Comparison of ENCODE assay signal across 14 cellular contexts in genomic region chr2:219832904-219833303, GRCh38.
DNase-seq lines count a peak whose midpoint lies in the region; ATAC-seq and TF ChIP-seq lines count a peak whose summit lies in the region.
"Had no signal": no experiment of that assay in that cellular context is flagged by ENCODE, and none has a peak within 500 bp of the region (broad histone marks: within the 10 kb centered on the region; RNA-seq: fewer than 3 reads in every experiment).

No MANE protein-coding gene starts in this region.

- no peak overlapping the region for H4K91ac ChIP-seq in trophoblast cell (ENCODE audit: low read depth, low read length)

- H4K8ac ChIP-seq in mesendoderm (ENCODE audit: low read depth, low read length) (no peak overlapping the region), trophoblast cell (ENCODE audit: low read depth, low read length) (no peak overlapping the region)

- H3K4me1 ChIP-seq in mesendoderm (ENCODE audit: control insufficient read depth, low read depth, low read length) = no peaks in the 10 kb centered on the region
- H3K4me1 ChIP-seq in trophoblast cell (ENCODE audit: control insufficient read depth in 1 of 2, insufficient read depth in 2 of 2, low read length in 2 of 2) = no peaks in the 10 kb centered on the region
- H3K4me1 ChIP-seq in Caco-2 = no peaks in the 10 kb centered on the region

- no peak for TF ChIP-seq CTCF in natural killer cell (IDR thresholded peaks at IDR 0.05)
- no peak for TF ChIP-seq CTCF in Caco-2 (IDR thresholded peaks at IDR 0.05; ENCODE audit: insufficient read depth in 1 of 2, low read depth in 1 of 2, low read length in 1 of 2, severe bottlenecking in 1 of 2, unreplicated experiment in 1 of 2)

- H3K27me3 Mint-ChIP-seq in natural killer cell treated with Interleukin-12 subunit alpha and Interleukin-12 subunit beta and Interleukin-15 and Interleukin-18, amount 100 ng/mL, for 72 hours = peaks cover 3 to 14% of the 10 kb centered on the region in 2 donors
- H3K27me3 Mint-ChIP-seq in natural killer cell (ENCODE audit: low read depth in 2 of 2) = no peaks in the 10 kb centered on the region
- peaks cover 23% of the 10 kb centered on the region for H3K27me3 Mint-ChIP-seq in Caco-2 (ENCODE audit: insufficient read depth, unreplicated experiment)

- no peak overlapping the region for H2AK5ac ChIP-seq in mesendoderm (ENCODE audit: low read length)
- H2AK5ac ChIP-seq in trophoblast cell (ENCODE audit: low read length) = no peak overlapping the region

- H2BK5ac ChIP-seq in mesendoderm (ENCODE audit: low read length) (no peak overlapping the region), trophoblast cell (ENCODE audit: low read depth, low read length, poor library complexity) (no peak overlapping the region)

- peaks cover 3% of the 10 kb centered on the region for H3K9me3 ChIP-seq in trophoblast cell (ENCODE audit: insufficient read depth, low read depth, low read length)
- H3K9me3 ChIP-seq in Caco-2 = no peaks in the 10 kb centered on the region

- H3K14ac ChIP-seq in trophoblast cell (ENCODE audit: low read length) = no peak overlapping the region

- H3K18ac ChIP-seq in mesendoderm (ENCODE audit: low read length) (no peak overlapping the region), trophoblast cell (ENCODE audit: low read length) (no peak overlapping the region)

- H2AFZ ChIP-seq in trophoblast cell (ENCODE audit: insufficient read depth, low read length, poor library complexity) = no peak overlapping the region
- H2AFZ ChIP-seq: GM23248 had no signal

- intact Hi-C loops in natural killer cell (cut with micrococcal nuclease) (no loop called here), Caco-2 (cut with micrococcal nuclease; ENCODE audit: unreplicated experiment) (no loop called here)

- H2BK120ac ChIP-seq in mesendoderm (ENCODE audit: low read depth, low read length) = no peak overlapping the region
- no peak overlapping the region for H2BK120ac ChIP-seq in trophoblast cell (ENCODE audit: insufficient read depth, low read length, poor library complexity)

- no peak overlapping the region for H3K27ac Mint-ChIP-seq in natural killer cell treated with Interleukin-12 subunit alpha and Interleukin-12 subunit beta and Interleukin-15 and Interleukin-18, amount 100 ng/mL, for 72 hours
- H3K27ac Mint-ChIP-seq in natural killer cell (no peak overlapping the region), Caco-2 (ENCODE audit: unreplicated experiment) (no peak overlapping the region)
- H3K27ac Mint-ChIP-seq: CD4-positive, alpha-beta memory T cell had no signal

- no peak overlapping the region for H3K4me3 ChIP-seq in mesendoderm (ENCODE audit: low read length)
- peak overlapping the region; percentile 7 for H3K4me3 ChIP-seq in trophoblast cell (ENCODE audit: low read depth, low read length)
- H3K4me3 ChIP-seq in Caco-2 (ENCODE audit: low read depth, low read length) = no peak overlapping the region
- H3K4me3 ChIP-seq: GM23248 had no signal

- WGBS in mesendoderm (ENCODE audit: extremely low coverage, insufficient coverage, low lambda C conversion rate) = no CpG with 5 or more reads among the region's 1 CpG
- WGBS in trophoblast cell (ENCODE audit: extremely low coverage, insufficient coverage, insufficient read length) = no CpG with 5 or more reads among the region's 1 CpG

- no peaks in the 10 kb centered on the region for H3K36me3 Mint-ChIP-seq in natural killer cell treated with Interleukin-12 subunit alpha and Interleukin-12 subunit beta and Interleukin-15 and Interleukin-18, amount 100 ng/mL, for 72 hours
- no peaks in the 10 kb centered on the region for H3K36me3 Mint-ChIP-seq in natural killer cell
- no peaks in the 10 kb centered on the region for H3K36me3 Mint-ChIP-seq in Caco-2 (ENCODE audit: insufficient read depth, unreplicated experiment)
- H3K36me3 Mint-ChIP-seq: CD4-positive, alpha-beta memory T cell had no signal

- POLR2A ChIA-PET in Caco-2 (lab: Charles Lee) = no interaction called here

- H3K9me3 Mint-ChIP-seq in natural killer cell treated with Interleukin-12 subunit alpha and Interleukin-12 subunit beta and Interleukin-15 and Interleukin-18, amount 100 ng/mL, for 72 hours = peaks cover 3% of the 10 kb centered on the region
- H3K9me3 Mint-ChIP-seq in natural killer cell = peaks cover 0 to 2% of the 10 kb centered on the region in 2 donors
- H3K9me3 Mint-ChIP-seq in Caco-2 (ENCODE audit: unreplicated experiment) = no peaks in the 10 kb centered on the region

- H4K5ac ChIP-seq in mesendoderm (ENCODE audit: low read length) = no peak overlapping the region

- no peaks in the 10 kb centered on the region for H3K4me1 Mint-ChIP-seq in natural killer cell treated with Interleukin-12 subunit alpha and Interleukin-12 subunit beta and Interleukin-15 and Interleukin-18, amount 100 ng/mL, for 72 hours (ENCODE audit: low read depth in 2 of 2)
- H3K4me1 Mint-ChIP-seq in natural killer cell = no peaks in the 10 kb centered on the region
- H3K4me1 Mint-ChIP-seq in Caco-2 (ENCODE audit: low read depth, unreplicated experiment) = no peaks in the 10 kb centered on the region
- H3K4me1 Mint-ChIP-seq: CD4-positive, alpha-beta memory T cell had no signal

- no peaks in the 10 kb centered on the region for H3K79me2 ChIP-seq in mesendoderm (ENCODE audit: control insufficient read depth, insufficient read depth, low read length)
- H3K79me2 ChIP-seq in trophoblast cell (ENCODE audit: control insufficient read depth, insufficient read depth, low read length, poor library complexity) = no peaks in the 10 kb centered on the region

- no peak overlapping the region for H2BK12ac ChIP-seq in trophoblast cell (ENCODE audit: low read length)

- H3K4ac ChIP-seq in mesendoderm (ENCODE audit: low read depth, low read length) = no peak overlapping the region
- no peak overlapping the region for H3K4ac ChIP-seq in trophoblast cell (ENCODE audit: low read depth, low read length)

- no peak overlapping the region for H3K4me3 Mint-ChIP-seq in natural killer cell treated with Interleukin-12 subunit alpha and Interleukin-12 subunit beta and Interleukin-15 and Interleukin-18, amount 100 ng/mL, for 72 hours
- H3K4me3 Mint-ChIP-seq in natural killer cell (no peak overlapping the region), Caco-2 (ENCODE audit: unreplicated experiment) (no peak overlapping the region)
- H3K4me3 Mint-ChIP-seq: CD4-positive, alpha-beta memory T cell had no signal

- H3K27me3 ChIP-seq in mesendoderm (ENCODE audit: insufficient read depth, low read length, poor library complexity) (no peaks in the 10 kb centered on the region), trophoblast cell (ENCODE audit: insufficient read depth, low read length) (no peaks in the 10 kb centered on the region), Caco-2 (replicated peaks; ENCODE audit: control insufficient read depth, insufficient read depth, low read length) (peaks cover 2% of the 10 kb centered on the region; the same call in 1 of the 2 replicates)

- H2BK15ac ChIP-seq in mesendoderm (replicated peaks; ENCODE audit: low read depth) = no peak overlapping the region

- CTCF ChIA-PET in Caco-2 (lab: Charles Lee) = no interaction called here

- no peak for DNase-seq in natural killer cell treated with Interleukin-12 subunit alpha and Interleukin-12 subunit beta and Interleukin-15 and Interleukin-18, amount 100 ng/mL, for 72 hours (ENCODE audit: low spot score)
- DNase-seq in natural killer cell = no peak
- no peak for DNase-seq in mesendoderm
- no peak for DNase-seq in trophoblast cell
- no peak for DNase-seq in Caco-2
- DNase-seq: C1 segment of cervical spinal cord; CD4-positive, alpha-beta memory T cell; COR-L47; DMS153; DND-41; GM23248; H7; HCEC 1CT had no signal

- H3K9ac ChIP-seq in mesendoderm (ENCODE audit: low read length) = no peak overlapping the region
- no peak overlapping the region for H3K9ac ChIP-seq in trophoblast cell (ENCODE audit: low read length)
- H3K9ac ChIP-seq: GM23248 had no signal

- ATAC-seq in natural killer cell treated with Interleukin-12 subunit alpha and Interleukin-12 subunit beta and Interleukin-15 and Interleukin-18, amount 100 ng/mL, for 72 hours = peak; percentile 5 to 60
- no peak for ATAC-seq in natural killer cell
- ATAC-seq in GM18907 (IDR thresholded peaks at IDR 0.05; ENCODE audit: unreplicated experiment) = no peak

- no peak overlapping the region for H3K27ac ChIP-seq in mesendoderm (ENCODE audit: low read depth, low read length)
- H3K27ac ChIP-seq in trophoblast cell (ENCODE audit: low read depth, low read length) = no peak overlapping the region
- H3K27ac ChIP-seq: GM23248 had no signal

- no peak overlapping the region for H4K12ac ChIP-seq in trophoblast cell (ENCODE audit: low read depth, low read length)

- H3K4me2 ChIP-seq in mesendoderm (ENCODE audit: low read length) (no peak overlapping the region), trophoblast cell (ENCODE audit: low read length) (no peak overlapping the region)

- no peak overlapping the region for H3K23ac ChIP-seq in mesendoderm (ENCODE audit: low read length)
- H3K23ac ChIP-seq in trophoblast cell (ENCODE audit: low read length) = no peak overlapping the region

- H3K36me3 ChIP-seq in mesendoderm (ENCODE audit: control insufficient read depth, insufficient read depth, low read length) (no peaks in the 10 kb centered on the region), trophoblast cell (ENCODE audit: control insufficient read depth in 1 of 2, insufficient read depth in 2 of 2, low read length in 2 of 2) (no peaks in the 10 kb centered on the region), Caco-2 (ENCODE audit: control insufficient read depth, insufficient read depth, low read length) (no peaks in the 10 kb centered on the region)

- no TSS peak for BruUV-seq in Caco-2 (replicated peaks; lab: Mats Ljungman, UMichigan)

- H3K79me1 ChIP-seq in mesendoderm (ENCODE audit: low read length) = no peaks in the 10 kb centered on the region
- H3K79me1 ChIP-seq in trophoblast cell (ENCODE audit: low read length) = no peaks in the 10 kb centered on the region

- peak overlapping the region; percentile 47 for H3K56ac ChIP-seq in mesendoderm (ENCODE audit: low read length)

Comparison
In these comparisons a context has a peak if more than half of its experiments do, and no peak if none do; other contexts are left out.
1. ATAC-seq: peak in natural killer cell treated with Interleukin-12 subunit alpha and Interleukin-12 subunit beta and Interleukin-15 and Interleukin-18, amount 100 ng/mL, for 72 hours (2 of 2); none in natural killer cell (0 of 3) and GM18907 (single experiment).